8 cellular contexts compared by ENCODE assay signal in genomic region chr20:25389858-25390537, GRCh38. TPM values are rescaled to one million over a fixed set of nuclear protein-coding genes. Genes with fewer than 3 reads are reported as not detected.
A peak's percentile ranks its signal among the peaks of the same experiment; 100 is the strongest.
DNase-seq lines count a peak whose midpoint lies in the region; ATAC-seq, FAIRE-seq and TF ChIP-seq lines count a peak whose summit lies in the region.

No MANE protein-coding gene starts in this region.

- DNase-seq in DMS53 (lab: John Stamatoyannopoulos, UW) = peak; percentile 63
- no peak for DNase-seq in DMS53 treated with DMSO at 0.1 percent for 48 hours (lab: John Stamatoyannopoulos, UW; ENCODE audit: unreplicated experiment)
- DNase-seq in NCI-H1930 (lab: John Stamatoyannopoulos, UW) = peak; percentile 41 to 64
- peak; percentile 58 for DNase-seq in activated T-cell treated with anti-CD3 and anti-CD28 coated beads, Interleukin-2, amount 50 U/mL, for 24 hours
- no peak for DNase-seq in esophagus muscularis mucosa (ENCODE audit: extremely low spot score)
- DNase-seq in nephron progenitor cell = peak; percentile 72
- peak; percentile 44 for DNase-seq in urothelium cell line (ENCODE audit: low spot score)

- no peaks in the 10 kb centered on the region for H3K27me3 Mint-ChIP-seq in activated T-cell treated with anti-CD3 and anti-CD28 coated beads, Interleukin-2, amount 50 U/mL, for 24 hours
- H3K27me3 Mint-ChIP-seq in nephron progenitor cell (ENCODE audit: low read depth, poor library complexity) = peaks cover 11% of the 10 kb centered on the region

- no peaks in the 10 kb centered on the region for H3K9me3 Mint-ChIP-seq in activated T-cell treated with anti-CD3 and anti-CD28 coated beads, Interleukin-2, amount 50 U/mL, for 24 hours
- peaks cover 14% of the 10 kb centered on the region for H3K9me3 Mint-ChIP-seq in nephron progenitor cell

- H3K9me3 ChIP-seq in esophagus muscularis mucosa = no peaks in the 10 kb centered on the region

- peaks cover 19% of the 10 kb centered on the region for H3K4me1 Mint-ChIP-seq in activated T-cell treated with anti-CD3 and anti-CD28 coated beads, Interleukin-2, amount 50 U/mL, for 24 hours (ENCODE audit: low read depth)
- H3K4me1 Mint-ChIP-seq in nephron progenitor cell = peaks cover 31% of the 10 kb centered on the region

- peak overlapping the region; percentile 76 for H3K27ac Mint-ChIP-seq in activated T-cell treated with anti-CD3 and anti-CD28 coated beads, Interleukin-2, amount 50 U/mL, for 24 hours
- peak overlapping the region; percentile 70 for H3K27ac Mint-ChIP-seq in nephron progenitor cell

- no peak for TF ChIP-seq POLR2A in esophagus muscularis mucosa (IDR thresholded peaks at IDR 0.05; ENCODE audit: low read depth)

- TF ChIP-seq CTCF in esophagus muscularis mucosa (IDR thresholded peaks at IDR 0.05) = no peak
- no peak for TF ChIP-seq CTCF in nephron progenitor cell (IDR thresholded peaks at IDR 0.05)

- peaks cover 14% of the 10 kb centered on the region for H3K36me3 Mint-ChIP-seq in activated T-cell treated with anti-CD3 and anti-CD28 coated beads, Interleukin-2, amount 50 U/mL, for 24 hours (ENCODE audit: low read depth)
- peaks cover 33% of the 10 kb centered on the region for H3K36me3 Mint-ChIP-seq in nephron progenitor cell (ENCODE audit: low read depth)

- H3K27ac ChIP-seq in esophagus muscularis mucosa (replicated peaks in 1 of 4) = peak overlapping the region; percentile 92 to 98 (median 94)

- peak overlapping the region; percentile 83 for H3K4me3 Mint-ChIP-seq in activated T-cell treated with anti-CD3 and anti-CD28 coated beads, Interleukin-2, amount 50 U/mL, for 24 hours
- H3K4me3 Mint-ChIP-seq in nephron progenitor cell = peak overlapping the region; percentile 91

- no CpG with 5 or more reads among the region's 67 CpGs for WGBS in esophagus muscularis mucosa

- H3K27me3 ChIP-seq in esophagus muscularis mucosa = no peaks in the 10 kb centered on the region

- H3K36me3 ChIP-seq in esophagus muscularis mucosa = no peaks in the 10 kb centered on the region

- no peak for TF ChIP-seq EP300 in esophagus muscularis mucosa (IDR thresholded peaks at IDR 0.05)

- FAIRE-seq in urothelium cell line (lab: Jason Lieb, UNC) = no peak

- H3K4me3 ChIP-seq in esophagus muscularis mucosa = peak overlapping the region; percentile 77 to 92 (median 90)

- intact Hi-C loops in esophagus muscularis mucosa (cut with DNase I) = loop anchor here (2.0 to 5.0 kb wide), 3 partner anchors 141 to 398 kb away; partner anchors contain the start of genes APMAP, ENTPD6 and PYGB

- peak; percentile 33 for ATAC-seq in HG02759 (IDR thresholded peaks at IDR 0.05; ENCODE audit: unreplicated experiment)

- H3K4me1 ChIP-seq in esophagus muscularis mucosa = peaks cover 4 to 20% (median 19%) of the 10 kb centered on the region in 4 donors

RNA-seq across cellular contexts. Expression of gene ABHD12, which starts 0.6 kb away (rescaled TPM):
- total RNA-seq in esophagus muscularis mucosa = 10 to 100 TPM; 27.0 to 41.6 (median 35.4) TPM

RNA-seq across cellular contexts. Expression of gene GINS1, which starts 17.5 kb away (rescaled TPM):
- under 1 TPM; 0.33 to 0.63 (median 0.47) TPM for total RNA-seq in esophagus muscularis mucosa

Comparison
In these comparisons a context has a peak if more than half of its experiments do, and no peak if none do; other contexts are left out.
1. DNase-seq: peak in DMS53 (single experiment), NCI-H1930 (2 of 2), activated T-cell treated with anti-CD3 and anti-CD28 coated beads, Interleukin-2, amount 50 U/mL, for 24 hours (single experiment), nephron progenitor cell (single experiment) and urothelium cell line (single experiment); none in DMS53 treated with DMSO at 0.1 percent for 48 hours (single experiment) and esophagus muscularis mucosa (single experiment).